In genomic region chr3:31050296-31050695, GRCh38 we compare ENCODE assay signal across 20 cellular contexts.
DNase-seq lines count a peak whose midpoint lies in the region; ATAC-seq and TF ChIP-seq lines count a peak whose summit lies in the region.
"Had no signal": no experiment of that assay in that cellular context is flagged by ENCODE, and none has a peak within 500 bp of the region (broad histone marks: within the 10 kb centered on the region; RNA-seq: fewer than 3 reads in every experiment).

No MANE protein-coding gene starts in this region.

- H3K36me3 Mint-ChIP-seq in activated CD8-positive, alpha-beta T cell treated with anti-CD3 and anti-CD28 coated beads for 36 hours (ENCODE audit: low read depth) = no peaks in the 10 kb centered on the region
- H3K36me3 Mint-ChIP-seq in activated CD8-positive, alpha-beta T cell treated with anti-CD3 and anti-CD28 coated beads, Interleukin-2, amount 10 ng/mL, durations not matched to agents 7 days and 5 days (ENCODE audit: low read depth) = no peaks in the 10 kb centered on the region

- peaks cover 4% of the 10 kb centered on the region for H3K4me1 Mint-ChIP-seq in activated CD8-positive, alpha-beta T cell treated with anti-CD3 and anti-CD28 coated beads for 36 hours (ENCODE audit: low read depth)
- H3K4me1 Mint-ChIP-seq in activated CD8-positive, alpha-beta T cell treated with anti-CD3 and anti-CD28 coated beads, Interleukin-2, amount 10 ng/mL, durations not matched to agents 7 days and 5 days (ENCODE audit: low read depth) = no peaks in the 10 kb centered on the region
- H3K4me1 Mint-ChIP-seq in stimulated activated naive CD8-positive, alpha-beta T cell treated with anti-CD3 and anti-CD28 coated beads, Interleukin-15, amount 100 ng/mL, for 72 hours = peaks cover 6% of the 10 kb centered on the region

- ATAC-seq in activated CD8-positive, alpha-beta T cell treated with anti-CD3 and anti-CD28 coated beads for 36 hours = peak; percentile 45
- ATAC-seq in activated CD8-positive, alpha-beta T cell treated with anti-CD3 and anti-CD28 coated beads, Interleukin-2, amount 10 ng/mL, durations not matched to agents 7 days and 5 days = no peak
- ATAC-seq in GM18868 (IDR thresholded peaks at IDR 0.05; ENCODE audit: unreplicated experiment) (peak; percentile 59), HG02588 (IDR thresholded peaks at IDR 0.05; ENCODE audit: unreplicated experiment) (no peak)
- ATAC-seq in stimulated activated naive CD8-positive, alpha-beta T cell treated with anti-CD3 and anti-CD28 coated beads, Interleukin-15, amount 100 ng/mL, for 72 hours = peak; percentile 77
- ATAC-seq: HCT116, PC-3 had no signal

- TF ChIP-seq CTCF in activated CD8-positive, alpha-beta T cell treated with anti-CD3 and anti-CD28 coated beads for 36 hours (IDR thresholded peaks at IDR 0.05) = no peak

- peaks cover 2% of the 10 kb centered on the region for H3K27me3 Mint-ChIP-seq in activated CD8-positive, alpha-beta T cell treated with anti-CD3 and anti-CD28 coated beads for 36 hours
- no peaks in the 10 kb centered on the region for H3K27me3 Mint-ChIP-seq in activated CD8-positive, alpha-beta T cell treated with anti-CD3 and anti-CD28 coated beads, Interleukin-2, amount 10 ng/mL, durations not matched to agents 7 days and 5 days (ENCODE audit: low read depth)
- H3K27me3 Mint-ChIP-seq in stimulated activated naive CD8-positive, alpha-beta T cell treated with anti-CD3 and anti-CD28 coated beads, Interleukin-15, amount 100 ng/mL, for 72 hours = no peaks in the 10 kb centered on the region
- H3K27me3 Mint-ChIP-seq: CD4-positive, alpha-beta T cell had no signal

- H3K9me3 Mint-ChIP-seq in activated CD8-positive, alpha-beta T cell treated with anti-CD3 and anti-CD28 coated beads for 36 hours = peaks cover 6% of the 10 kb centered on the region
- peaks cover 8% of the 10 kb centered on the region for H3K9me3 Mint-ChIP-seq in activated CD8-positive, alpha-beta T cell treated with anti-CD3 and anti-CD28 coated beads, Interleukin-2, amount 10 ng/mL, durations not matched to agents 7 days and 5 days (ENCODE audit: insufficient read depth)
- H3K9me3 Mint-ChIP-seq in stimulated activated naive CD8-positive, alpha-beta T cell treated with anti-CD3 and anti-CD28 coated beads, Interleukin-15, amount 100 ng/mL, for 72 hours = peaks cover 6 to 22% of the 10 kb centered on the region in 2 donors

- intact Hi-C loops in activated CD8-positive, alpha-beta T cell treated with anti-CD3 and anti-CD28 coated beads for 36 hours (cut with micrococcal nuclease) = no loop called here

- DNase-seq in activated CD8-positive, alpha-beta T cell treated with anti-CD3 and anti-CD28 coated beads for 36 hours = peak; percentile 8
- no peak for DNase-seq in activated CD8-positive, alpha-beta T cell treated with anti-CD3 and anti-CD28 coated beads, Interleukin-2, amount 10 ng/mL, durations not matched to agents 7 days and 5 days
- peak; percentile 19 for DNase-seq in SW480 (ENCODE audit: low spot score)
- DNase-seq in stimulated activated naive CD8-positive, alpha-beta T cell treated with anti-CD3 and anti-CD28 coated beads, Interleukin-15, amount 100 ng/mL, for 72 hours = no peak
- DNase-seq in stimulated activated CD4-positive, alpha-beta T cell treated with anti-CD3 and anti-CD28 coated beads, Interleukin-2, amount 100 ng/mL, for 24 hours = no peak
- DNase-seq: CD4-positive, alpha-beta T cell; KG1; MG63; NCI-H1105 treated with DMSO at 0.1 percent for 48 hours; NCI-H146; NCI-H1930; NCI-H2107; NCI-H524 treated with DMSO at 0.1 percent for 48 hours; NCI-H774; NK-92 treated with Interleukin-12 subunit alpha and Interleukin-12 subunit beta, amount 100 ng/mL, for 24 hours; PC-3; SK-N-SH had no signal

- no peak overlapping the region for H3K4me3 Mint-ChIP-seq in activated CD8-positive, alpha-beta T cell treated with anti-CD3 and anti-CD28 coated beads for 36 hours
- H3K4me3 Mint-ChIP-seq in activated CD8-positive, alpha-beta T cell treated with anti-CD3 and anti-CD28 coated beads, Interleukin-2, amount 10 ng/mL, durations not matched to agents 7 days and 5 days = no peak overlapping the region
- H3K4me3 Mint-ChIP-seq in stimulated activated naive CD8-positive, alpha-beta T cell treated with anti-CD3 and anti-CD28 coated beads, Interleukin-15, amount 100 ng/mL, for 72 hours = no peak overlapping the region
- H3K4me3 Mint-ChIP-seq: CD4-positive, alpha-beta T cell had no signal

- POLR2A ChIA-PET in activated CD8-positive, alpha-beta T cell treated with anti-CD3 and anti-CD28 coated beads for 36 hours (lab: Charles Lee) = no interaction called here
- POLR2A ChIA-PET in activated CD8-positive, alpha-beta T cell treated with anti-CD3 and anti-CD28 coated beads, Interleukin-2, amount 10 ng/mL, durations not matched to agents 7 days and 5 days (lab: Charles Lee) = no interaction called here

- H3K27ac Mint-ChIP-seq in activated CD8-positive, alpha-beta T cell treated with anti-CD3 and anti-CD28 coated beads for 36 hours = no peak overlapping the region
- no peak overlapping the region for H3K27ac Mint-ChIP-seq in activated CD8-positive, alpha-beta T cell treated with anti-CD3 and anti-CD28 coated beads, Interleukin-2, amount 10 ng/mL, durations not matched to agents 7 days and 5 days
- H3K27ac Mint-ChIP-seq in stimulated activated naive CD8-positive, alpha-beta T cell treated with anti-CD3 and anti-CD28 coated beads, Interleukin-15, amount 100 ng/mL, for 72 hours = no peak overlapping the region
- H3K27ac Mint-ChIP-seq: CD4-positive, alpha-beta T cell had no signal

- CTCF ChIA-PET in activated CD8-positive, alpha-beta T cell treated with anti-CD3 and anti-CD28 coated beads for 36 hours (lab: Charles Lee) = no interaction called here
- CTCF ChIA-PET in activated CD8-positive, alpha-beta T cell treated with anti-CD3 and anti-CD28 coated beads, Interleukin-2, amount 10 ng/mL, durations not matched to agents 7 days and 5 days (lab: Charles Lee) = no interaction called here

Comparison
In these comparisons a context has a peak if more than half of its experiments do, and no peak if none do; other contexts are left out.
1. ATAC-seq: peak in activated CD8-positive, alpha-beta T cell treated with anti-CD3 and anti-CD28 coated beads for 36 hours (single experiment), GM18868 (single experiment) and stimulated activated naive CD8-positive, alpha-beta T cell treated with anti-CD3 and anti-CD28 coated beads, Interleukin-15, amount 100 ng/mL, for 72 hours (single experiment); none in activated CD8-positive, alpha-beta T cell treated with anti-CD3 and anti-CD28 coated beads, Interleukin-2, amount 10 ng/mL, durations not matched to agents 7 days and 5 days (single experiment) and HG02588 (single experiment).
2. DNase-seq: peak in activated CD8-positive, alpha-beta T cell treated with anti-CD3 and anti-CD28 coated beads for 36 hours (single experiment) and SW480 (single experiment); none in activated CD8-positive, alpha-beta T cell treated with anti-CD3 and anti-CD28 coated beads, Interleukin-2, amount 10 ng/mL, durations not matched to agents 7 days and 5 days (single experiment), stimulated activated naive CD8-positive, alpha-beta T cell treated with anti-CD3 and anti-CD28 coated beads, Interleukin-15, amount 100 ng/mL, for 72 hours (0 of 2) and stimulated activated CD4-positive, alpha-beta T cell treated with anti-CD3 and anti-CD28 coated beads, Interleukin-2, amount 100 ng/mL, for 24 hours (0 of 2).